ENCODE assay signal across 1 cellular context in the genomic region with DNA sequence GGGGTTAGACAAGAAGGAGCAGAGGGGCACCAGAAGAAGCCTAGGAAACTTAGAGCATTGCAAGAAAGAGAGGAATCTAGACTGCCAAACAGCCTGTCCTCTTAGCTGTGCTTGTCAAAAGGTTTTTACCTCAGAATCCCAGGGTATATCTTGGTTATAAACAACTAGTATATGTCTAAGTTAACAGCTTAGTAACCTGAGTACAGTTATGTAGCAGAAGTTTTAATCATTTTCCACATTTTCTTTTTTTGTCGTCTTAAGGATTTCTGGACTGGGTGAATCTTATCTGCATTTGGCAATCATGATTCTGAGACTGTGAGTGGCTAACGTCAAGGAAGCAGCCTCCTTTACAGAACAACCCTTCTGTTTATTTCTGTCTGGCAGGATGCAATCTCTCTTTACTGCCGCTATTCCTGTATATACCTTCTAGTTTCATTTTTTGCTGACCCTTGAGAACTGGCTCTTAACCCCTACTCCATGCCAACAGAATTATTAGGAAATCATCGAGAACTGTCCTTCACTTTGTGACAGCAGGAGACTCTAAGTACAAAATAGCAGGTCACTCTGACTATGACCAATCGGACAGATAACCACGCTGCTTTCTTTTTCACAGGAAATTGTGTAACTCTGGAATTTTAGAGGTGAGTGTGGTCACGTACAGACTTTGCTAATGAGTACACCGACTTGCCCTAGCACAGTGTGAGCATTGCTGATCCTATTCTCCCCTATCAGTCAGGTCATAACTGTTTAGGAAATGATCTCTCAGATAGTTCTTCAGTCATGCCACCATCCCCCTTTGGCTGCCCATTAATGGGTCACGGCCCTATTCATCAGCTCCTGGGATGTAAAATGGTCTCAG.
TF ChIP-seq lines count a peak whose summit lies in the region.

No MANE protein-coding gene starts in this region.

TF ChIP-seq in liver, 16 proteins besides CTCF, POLR2A, EP300 and RAD21 (continued from another document):
- TF ChIP-seq GABPA (IDR thresholded peaks at IDR 0.05 in 1 of 2, conservative IDR thresholded peaks at IDR 0.05 in 1 of 2) (peak; percentile 50 to 84), HNF4A (conservative IDR thresholded peaks at IDR 0.05) (peak; percentile 87 to 95), ATF3 (IDR thresholded peaks at IDR 0.05) (peak; percentile 62), JUND (IDR thresholded peaks at IDR 0.05) (peak; percentile 84 to 93), TAF1 (conservative IDR thresholded peaks at IDR 0.05) (peak; percentile 98), HNF4G (IDR thresholded peaks at IDR 0.05) (peak; percentile 65), FOXA2 (IDR thresholded peaks at IDR 0.05) (peak; percentile 42), YY1 (IDR thresholded peaks at IDR 0.05) (peak; percentile 85), ZBTB33 (IDR thresholded peaks at IDR 0.05) (peak; percentile 95), EGR1 (IDR thresholded peaks at IDR 0.05; ENCODE audit: low read depth in 2 of 2) (peak in 1 of 2 donors; percentile 86), RXRA (IDR thresholded peaks at IDR 0.05) (peak; percentile 97 to 99), NR2F2 (IDR thresholded peaks at IDR 0.05) (peak; percentile 93)
